Comparison of ENCODE assay signal across 1 cellular context in genomic region chr7:65020978-65021377, GRCh38.
A peak's percentile ranks its signal among the peaks of the same experiment; 100 is the strongest.
TF ChIP-seq lines count a peak whose summit lies in the region.

No MANE protein-coding gene starts in this region.

TF ChIP-seq in liver, 16 proteins besides CTCF, POLR2A, EP300 and RAD21:
- TF ChIP-seq RXRA (IDR thresholded peaks at IDR 0.05) (peak in 1 of 2 donors; percentile 46), JUND (IDR thresholded peaks at IDR 0.05) (peak in 1 of 2 donors; percentile 7), HNF4A (conservative IDR thresholded peaks at IDR 0.05) (peak; percentile 42 to 56)
